36 cellular contexts compared by ENCODE assay signal in the genomic region with DNA sequence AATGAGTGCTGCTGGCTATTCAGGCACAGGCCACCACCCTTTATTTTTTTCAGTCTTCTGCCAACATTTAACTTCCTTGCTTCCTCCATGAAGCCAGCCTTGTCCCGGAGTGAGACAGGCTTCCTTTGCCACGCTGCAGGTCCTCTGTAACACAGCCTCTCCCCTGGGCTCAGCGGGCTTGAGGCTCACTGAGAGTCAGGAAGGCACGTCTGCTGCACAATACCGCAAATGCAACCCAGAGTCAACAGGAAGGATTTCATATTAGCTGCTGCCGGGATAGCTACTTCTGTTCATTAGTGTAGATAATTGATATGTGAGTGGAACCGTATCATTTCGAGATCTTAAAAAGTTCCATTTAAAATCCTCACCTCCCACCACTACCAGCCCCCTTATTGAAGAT. TPM values are rescaled to one million over a fixed set of nuclear protein-coding genes. Genes with fewer than 3 reads are reported as not detected.
"Had no signal": no experiment of that assay in that cellular context is flagged by ENCODE, and none has a peak within 500 bp of the region (broad histone marks: within the 10 kb centered on the region; RNA-seq: fewer than 3 reads in every experiment).

No MANE protein-coding gene starts in this region.

- H3K4me3 ChIP-seq: colonic mucosa, esophagus muscularis mucosa, heart right ventricle, left lung, pancreas, right lobe of liver, stomach, thyroid gland had no signal

- ATAC-seq: heart right ventricle; left cardiac atrium; left lung; naive thymus-derived CD8-positive, alpha-beta T cell; pancreas; stimulated activated effector memory CD8-positive, alpha-beta T cell treated with anti-CD3 and anti-CD28 coated beads, Interleukin-12 subunit alpha, Interleukin-12 subunit beta, amount 100 ng/mL, for 72 hours had no signal

- H3K36me3 ChIP-seq: colonic mucosa, left lung, pancreas, right lobe of liver, stomach, thyroid gland had no signal

- H3K4me3 Mint-ChIP-seq: dendritic cell treated with granulocyte-macrophage colony-stimulating factor and Interleukin-4, amounts not matched to agents 40 ng/mL and 50 ng/mL, for 4 days; naive thymus-derived CD8-positive, alpha-beta T cell; stimulated activated effector memory CD8-positive, alpha-beta T cell treated with anti-CD3 and anti-CD28 coated beads, Interleukin-12 subunit alpha, Interleukin-12 subunit beta, amount 100 ng/mL, for 72 hours had no signal

- H3K4me1 Mint-ChIP-seq: stimulated activated effector memory CD8-positive, alpha-beta T cell treated with anti-CD3 and anti-CD28 coated beads, Interleukin-12 subunit alpha, Interleukin-12 subunit beta, amount 100 ng/mL, for 72 hours had no signal

- H3K27me3 ChIP-seq: colonic mucosa, esophagus muscularis mucosa, heart right ventricle, left lung, pancreas, right lobe of liver, stomach, thyroid gland had no signal

- H3K36me3 Mint-ChIP-seq: naive thymus-derived CD8-positive, alpha-beta T cell had no signal

- H3K4me1 ChIP-seq: colonic mucosa, pancreas, right lobe of liver, thyroid gland had no signal

- DNase-seq: colonic mucosa; effector CD8-positive, alpha-beta T cell; foreskin melanocyte; glutamatergic neuron; heart right ventricle; hippocampal formation; left cardiac atrium; left lung; mesendoderm; midbrain; naive thymus-derived CD8-positive, alpha-beta T cell; pancreas; right lobe of liver; small intestine; stimulated activated CD4-positive, alpha-beta T cell treated with anti-CD3 and anti-CD28 coated beads, Interleukin-1b, Interleukin-23, amount 100 ng/mL, for 48 hours; stimulated activated CD4-positive, alpha-beta T cell treated with anti-CD3 and anti-CD28 coated beads, Interleukin-4, amount 100 ng/mL, for 1 hour; stimulated activated naive CD4-positive, alpha-beta T cell treated with Interleukin-2 at 50 U/mL for 16 hours; stomach; thyroid gland; trophoblast cell had no signal

- H3K9me3 Mint-ChIP-seq: dendritic cell treated with granulocyte-macrophage colony-stimulating factor and Interleukin-4, amounts not matched to agents 40 ng/mL and 50 ng/mL, for 4 days; naive thymus-derived CD8-positive, alpha-beta T cell; stimulated activated effector memory CD8-positive, alpha-beta T cell treated with anti-CD3 and anti-CD28 coated beads, Interleukin-12 subunit alpha, Interleukin-12 subunit beta, amount 100 ng/mL, for 72 hours had no signal

- H3K27ac ChIP-seq: colonic mucosa, esophagus muscularis mucosa, heart right ventricle, left lung, pancreas, right lobe of liver, stomach, thyroid gland had no signal

- H3K27ac Mint-ChIP-seq: dendritic cell treated with granulocyte-macrophage colony-stimulating factor and Interleukin-4, amounts not matched to agents 40 ng/mL and 50 ng/mL, for 4 days; naive thymus-derived CD8-positive, alpha-beta T cell; stimulated activated effector memory CD8-positive, alpha-beta T cell treated with anti-CD3 and anti-CD28 coated beads, Interleukin-12 subunit alpha, Interleukin-12 subunit beta, amount 100 ng/mL, for 72 hours had no signal

- H3K9me3 ChIP-seq: colonic mucosa, esophagus muscularis mucosa, heart right ventricle, left lung, pancreas, right lobe of liver, stomach, thyroid gland had no signal

RNA-seq across cellular contexts. Expression of a gene that starts 22.5 kb away (rescaled TPM):
- total RNA-seq: colonic mucosa; endothelial cell of umbilical vein; epithelial cell of proximal tubule; esophagus muscularis mucosa; fibroblast of lung; heart right ventricle; kidney epithelial cell; left cardiac atrium; left lung; lower leg skin; lung microvascular endothelial cell; mucosa of gallbladder; naive thymus-derived CD8-positive, alpha-beta T cell; omental fat pad; pancreas; posterior vena cava; right lobe of liver; stomach; subcutaneous adipose tissue; temporal lobe; thyroid gland had no signal
- polyA plus RNA-seq: endothelial cell of umbilical vein; fibroblast of lung; naive thymus-derived CD8-positive, alpha-beta T cell; neural cell; small intestine; stomach; urinary bladder had no signal
